34 cellular contexts compared by ENCODE assay signal in the genomic region with DNA sequence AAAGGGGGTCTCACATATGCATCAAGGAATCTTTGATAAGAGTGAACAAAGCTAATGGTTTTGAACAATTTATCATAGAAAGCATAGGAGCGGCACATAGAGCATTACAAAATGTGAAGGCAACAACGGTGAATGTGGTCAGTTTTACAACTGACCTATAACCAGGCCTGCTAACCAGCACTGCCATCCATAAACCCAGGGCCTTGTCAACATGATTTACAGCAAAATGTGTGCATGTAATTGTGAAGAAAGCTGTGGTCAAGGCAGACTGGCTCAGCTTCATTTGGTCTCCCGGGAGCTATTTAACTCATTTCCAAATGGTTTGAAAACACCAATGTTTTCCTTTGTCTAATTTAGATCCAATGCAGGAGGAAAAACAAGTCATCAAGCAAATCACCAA.
"Had no signal": no experiment of that assay in that cellular context is flagged by ENCODE, and none has a peak within 500 bp of the region (broad histone marks: within the 10 kb centered on the region; RNA-seq: fewer than 3 reads in every experiment).

No MANE protein-coding gene starts in this region.

- H3K36me3 ChIP-seq: adrenal gland, ascending aorta, breast epithelium, gastroesophageal sphincter, sigmoid colon, stomach, suprapubic skin, tibial artery, upper lobe of right lung, WERI-Rb-1 had no signal

- H3K4me2 ChIP-seq: smooth muscle cell had no signal

- H3K27ac ChIP-seq: adrenal gland, ascending aorta, breast epithelium, gastroesophageal sphincter, parathyroid adenoma, psoas muscle, sigmoid colon, stomach, suprapubic skin, tibial artery, upper lobe of right lung, WERI-Rb-1 had no signal

- H3K9ac ChIP-seq: parathyroid adenoma had no signal

- DNase-seq: activated CD4-positive, alpha-beta T cell treated with anti-CD3 and anti-CD28 coated beads for 48 hours; activated CD4-positive, alpha-beta T cell treated with anti-CD3 and anti-CD28 coated beads, Interleukin-2, amount 50 U/mL, for 48 hours; activated CD8-positive, alpha-beta memory T cell treated with anti-CD3 and anti-CD28 coated beads, Interleukin-2, amount 50 U/mL, for 4 hours; activated effector memory CD4-positive, alpha-beta T cell treated with anti-CD3 and anti-CD28 coated beads, Interleukin-2, amount 50 U/mL, for 16 hours; activated naive CD4-positive, alpha-beta T cell treated with anti-CD3 and anti-CD28 coated beads for 36 hours; activated naive CD8-positive, alpha-beta T cell treated with anti-CD3 and anti-CD28 coated beads for 36 hours; activated T-cell treated with anti-CD3 and anti-CD28 coated beads, Interleukin-2, amount 50 U/mL, for 1 hour; adrenal gland; central memory CD4-positive, alpha-beta T cell; hippocampal formation; left cardiac atrium; mammary epithelial cell; naive thymus-derived CD4-positive, alpha-beta T cell; occipital lobe; psoas muscle; sigmoid colon; stimulated activated CD4-positive, alpha-beta T cell treated with anti-CD3 and anti-CD28 coated beads, Interleukin-1b, Interleukin-23, amount 100 ng/mL, for 48 hours; stimulated activated CD4-positive, alpha-beta T cell treated with anti-CD3 and anti-CD28 coated beads, Interleukin-4, amount 100 ng/mL, for 4 hours; stimulated activated naive B cell treated with anti-CD40 and anti-IgM and Interleukin-4, amounts not matched to agents 10 μg/mL and 1 μg/mL and 100 μg/mL, for 72 hours; stomach; T-helper 17 cell; T1000; tibial artery; upper lobe of right lung; WERI-Rb-1 had no signal

- FAIRE-seq: endothelial cell of umbilical vein, keratinocyte had no signal

- H3K27me3 ChIP-seq: adrenal gland, ascending aorta, breast epithelium, gastroesophageal sphincter, sigmoid colon, stomach, suprapubic skin, tibial artery, upper lobe of right lung had no signal

- H3K4me1 ChIP-seq: adrenal gland, ascending aorta, breast epithelium, gastroesophageal sphincter, parathyroid adenoma, psoas muscle, sigmoid colon, stomach, suprapubic skin, tibial artery, upper lobe of right lung had no signal

- ATAC-seq: activated CD4-positive, CD25-positive, alpha-beta regulatory T cell treated with anti-CD3 and anti-CD28 coated beads, Interleukin-2, amount 50 U/mL, for 24 hours; gastroesophageal sphincter; left cardiac atrium; naive thymus-derived CD4-positive, alpha-beta T cell; psoas muscle; stimulated activated naive B cell treated with anti-CD40 and anti-IgM and Interleukin-4, amounts not matched to agents 10 μg/mL and 1 μg/mL and 100 μg/mL, for 72 hours; T-helper 17 cell; upper lobe of right lung had no signal

- H3K9me3 ChIP-seq: adrenal gland, ascending aorta, breast epithelium, gastroesophageal sphincter, psoas muscle, sigmoid colon, stomach, suprapubic skin, tibial artery, upper lobe of right lung had no signal

- H2AFZ ChIP-seq: parathyroid adenoma had no signal

- H3K4me3 ChIP-seq: adrenal gland, ascending aorta, breast epithelium, gastroesophageal sphincter, psoas muscle, sigmoid colon, smooth muscle cell, stomach, suprapubic skin, tibial artery, upper lobe of right lung had no signal

- H3K79me2 ChIP-seq: parathyroid adenoma had no signal
